11 cellular contexts compared by ENCODE assay signal in the genomic region with DNA sequence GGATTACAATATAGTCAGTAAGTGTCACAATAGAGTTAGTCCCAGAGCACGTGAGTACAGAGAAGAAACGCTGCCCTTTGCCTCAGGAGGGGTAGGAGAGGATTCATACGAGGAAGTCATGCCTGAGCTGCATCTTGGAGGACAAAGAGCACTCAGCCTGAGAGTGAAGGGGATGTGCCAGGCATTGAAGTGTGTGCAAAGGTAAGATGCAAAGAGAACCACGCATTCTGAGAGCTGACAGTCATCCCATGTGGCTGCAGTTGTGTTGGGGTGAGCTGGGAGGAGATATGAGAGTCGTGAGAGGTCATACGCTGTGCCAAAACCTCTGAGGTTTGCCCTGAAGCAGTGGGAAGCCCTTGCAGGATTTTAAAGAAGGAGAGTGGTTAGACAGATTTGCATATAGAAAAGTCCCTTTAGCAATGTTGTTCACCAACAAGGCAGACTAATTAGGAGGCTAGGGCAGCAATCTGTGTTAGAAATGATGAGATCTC.
DNase-seq lines count a peak whose midpoint lies in the region; ATAC-seq and TF ChIP-seq lines count a peak whose summit lies in the region.
"Had no signal": no experiment of that assay in that cellular context is flagged by ENCODE, and none has a peak within 500 bp of the region (broad histone marks: within the 10 kb centered on the region; RNA-seq: fewer than 3 reads in every experiment).

No MANE protein-coding gene starts in this region.

- TF ChIP-seq CTCF in ovary (IDR thresholded peaks at IDR 0.05), result no peak

- peaks cover 3% of the 10 kb centered on the region for H3K4me1 ChIP-seq in ovary (ENCODE audit: insufficient read depth)

- H3K27ac ChIP-seq in ovary, result no peak overlapping the region
- H3K27ac ChIP-seq: epithelial cell of prostate had no signal

- no peaks in the 10 kb centered on the region for H3K36me3 ChIP-seq in ovary

- no peaks in the 10 kb centered on the region for H3K27me3 ChIP-seq in ovary

- H3K9me3 ChIP-seq in ovary, result no peaks in the 10 kb centered on the region

- no peak for TF ChIP-seq POLR2A in ovary (IDR thresholded peaks at IDR 0.05)

- intact Hi-C loops in ovary (cut with DNase I), result no loop called here

- DNase-seq in activated CD4-positive, alpha-beta T cell treated with anti-CD3 and anti-CD28 coated beads for 48 hours, result peak; percentile 62
- no peak for DNase-seq in activated CD4-positive, alpha-beta T cell treated with anti-CD3 and anti-CD28 coated beads for 4 hours
- DNase-seq in stimulated activated CD4-positive, alpha-beta T cell treated with anti-CD3 and anti-CD28 coated beads, Interleukin-4, amount 100 ng/mL, for 48 hours (ENCODE audit: low read depth in 2 of 2), result peak; percentile 12 to 35
- no peak for DNase-seq in ovary
- DNase-seq in GM03348 (ENCODE audit: low spot score), result no peak
- DNase-seq in DMS53 (lab: John Stamatoyannopoulos, UW), result no peak
- DNase-seq: activated CD8-positive, alpha-beta memory T cell treated with anti-CD3 and anti-CD28 coated beads, Interleukin-2, amount 50 U/mL, for 48 hours; NCI-H748 treated with DMSO at 0.1 percent for 48 hours had no signal

- WGBS in ovary, 3 donors, result 63 to 74% (median 71%) methylated on average over 6 of the region's 6 CpGs

- no peak overlapping the region for H3K4me3 ChIP-seq in ovary

- peak; percentile 98 for ATAC-seq in GM21717 (IDR thresholded peaks at IDR 0.05; ENCODE audit: unreplicated experiment)
- peak; percentile 95 for ATAC-seq in HG03469 (IDR thresholded peaks at IDR 0.05; ENCODE audit: unreplicated experiment)

- TF ChIP-seq EP300 in ovary (IDR thresholded peaks at IDR 0.05), result no peak

Comparison
In these comparisons a context has a peak if more than half of its experiments do, and no peak if none do; other contexts are left out.
1. DNase-seq: peak in activated CD4-positive, alpha-beta T cell treated with anti-CD3 and anti-CD28 coated beads for 48 hours (single experiment) and stimulated activated CD4-positive, alpha-beta T cell treated with anti-CD3 and anti-CD28 coated beads, Interleukin-4, amount 100 ng/mL, for 48 hours (2 of 2); none in activated CD4-positive, alpha-beta T cell treated with anti-CD3 and anti-CD28 coated beads for 4 hours (0 of 2), ovary (0 of 5), GM03348 (single experiment) and DMS53 (single experiment).